Comparison of ENCODE assay signal across 9 cellular contexts in genomic region chr14:100078997-100079561, GRCh38. TPM values are rescaled to one million over a fixed set of nuclear protein-coding genes. Genes with fewer than 3 reads are reported as not detected.
DNase-seq lines count a peak whose midpoint lies in the region; FAIRE-seq and TF ChIP-seq lines count a peak whose summit lies in the region.
"Had no signal": no experiment of that assay in that cellular context is flagged by ENCODE, and none has a peak within 500 bp of the region (broad histone marks: within the 10 kb centered on the region; RNA-seq: fewer than 3 reads in every experiment).

No MANE protein-coding gene starts in this region.

- DNase-seq in SIG-M5 treated with dmso at 0.1 percent for 504 hours (lab: John Stamatoyannopoulos, UW; ENCODE audit: unreplicated experiment): peak; percentile 49
- no peak for DNase-seq in SIG-M5 (lab: John Stamatoyannopoulos, UW)
- DNase-seq in Jurkat, Clone E6-1 (ENCODE audit: low read depth, low spot score): peak; percentile 98
- DNase-seq in activated CD4-positive, alpha-beta T cell treated with anti-CD3 and anti-CD28 coated beads for 1 hour: peak; percentile 69
- DNase-seq in cerebellar cortex (ENCODE audit: low spot score): peak; percentile 74
- DNase-seq in osteocyte (ENCODE audit: extremely low spot score, unreplicated experiment): peak; percentile 87
- no peak for DNase-seq in midbrain (lab: John Stamatoyannopoulos, UW)
- no peak for DNase-seq in HTR-8/SVneo (ENCODE audit: insufficient read length, low spot score)

- no peaks in the 10 kb centered on the region for H3K27me3 Mint-ChIP-seq in osteocyte (ENCODE audit: unreplicated experiment)

- FAIRE-seq in HTR-8/SVneo (lab: Jason Lieb, UNC): no peak
- FAIRE-seq: A204.1 had no signal

- H3K9me3 Mint-ChIP-seq in osteocyte (ENCODE audit: unreplicated experiment): no peaks in the 10 kb centered on the region

- peaks cover 76% of the 10 kb centered on the region for H3K4me1 Mint-ChIP-seq in osteocyte (ENCODE audit: unreplicated experiment)

- peak overlapping the region; percentile 35 for H3K4me3 ChIP-seq in Jurkat, Clone E6-1 (ENCODE audit: low read length)

- peak; percentile 45 for TF ChIP-seq CTCF in osteocyte (IDR thresholded peaks at IDR 0.05)

- peak overlapping the region; percentile 6 for H3K4me3 Mint-ChIP-seq in osteocyte (ENCODE audit: unreplicated experiment)

- no peaks in the 10 kb centered on the region for H3K36me3 Mint-ChIP-seq in osteocyte (ENCODE audit: unreplicated experiment)

- H3K27ac Mint-ChIP-seq in osteocyte (ENCODE audit: unreplicated experiment): peak overlapping the region; percentile 93

RNA-seq across cellular contexts. Expression of gene EVL, which starts 13.9 kb away (rescaled TPM):
- 261 TPM for polyA plus RNA-seq in Jurkat, Clone E6-1 (2012; ENCODE audit: insufficient read depth, insufficient read length)
- total RNA-seq in osteocyte: 136 and 157 TPM in 2 replicates

Comparison
In these comparisons a context has a peak if more than half of its experiments do, and no peak if none do; other contexts are left out.
1. DNase-seq: peak in SIG-M5 treated with dmso at 0.1 percent for 504 hours (single experiment), Jurkat, Clone E6-1 (single experiment), activated CD4-positive, alpha-beta T cell treated with anti-CD3 and anti-CD28 coated beads for 1 hour (single experiment), cerebellar cortex (single experiment) and osteocyte (single experiment); none in SIG-M5 (single experiment), midbrain (single experiment) and HTR-8/SVneo (single experiment).